8 cellular contexts compared by ENCODE assay signal in genomic region chr11:13465909-13466371, GRCh38. TPM values are rescaled to one million over a fixed set of nuclear protein-coding genes. Genes with fewer than 3 reads are reported as not detected.
DNase-seq lines count a peak whose midpoint lies in the region; ATAC-seq, FAIRE-seq and TF ChIP-seq lines count a peak whose summit lies in the region.

No MANE protein-coding gene starts in this region.

- no peaks in the 10 kb centered on the region for H3K9me3 ChIP-seq in esophagus muscularis mucosa

- no peaks in the 10 kb centered on the region for H3K9me3 Mint-ChIP-seq in activated T-helper 17 cell treated with anti-CD3 and anti-CD28 coated beads, Interleukin-2, amount 50 U/mL, for 72 hours

- 9% methylated on average over 6 of the region's 6 CpGs for WGBS in esophagus muscularis mucosa

- intact Hi-C loops in esophagus muscularis mucosa (cut with DNase I) (loop anchor here (5.0 kb wide), 1 partner anchor 259 kb away; no protein-coding TSS in a partner anchor), posterior vena cava (cut with DNase I) (no loop called here)

- CTCF ChIA-PET in BJ (lab: Yijun Ruan, JAX), result interaction anchor here (0.9 to 2.0 kb wide), 8 partner anchors 8 to 114 kb away, joined by 3 to 10 read pairs (median 5); no protein-coding TSS in a partner anchor

- H3K27ac Mint-ChIP-seq in activated T-helper 17 cell treated with anti-CD3 and anti-CD28 coated beads, Interleukin-2, amount 50 U/mL, for 72 hours, result no peak overlapping the region

- TF ChIP-seq EP300 in esophagus muscularis mucosa (IDR thresholded peaks at IDR 0.05), result no peak

- H3K36me3 Mint-ChIP-seq in activated T-helper 17 cell treated with anti-CD3 and anti-CD28 coated beads, Interleukin-2, amount 50 U/mL, for 72 hours (ENCODE audit: low read depth), result no peaks in the 10 kb centered on the region

- peaks cover 18 to 29% (median 21%) of the 10 kb centered on the region in 4 donors for H3K4me1 ChIP-seq in esophagus muscularis mucosa

- peak; percentile 68 for FAIRE-seq in GM19239 (lab: Jason Lieb, UNC)

- H3K27me3 Mint-ChIP-seq in activated T-helper 17 cell treated with anti-CD3 and anti-CD28 coated beads, Interleukin-2, amount 50 U/mL, for 72 hours, result peaks cover 9% of the 10 kb centered on the region

- H3K27ac ChIP-seq in esophagus muscularis mucosa (replicated peaks in 1 of 4), result no peak overlapping the region

- DNase-seq in BJ (ENCODE audit: low read depth), result no peak
- DNase-seq in GM19239 (ENCODE audit: insufficient read length, low spot score), result no peak
- peak; percentile 78 for DNase-seq in OCI-M1 (lab: John Stamatoyannopoulos, UW)
- DNase-seq in esophagus muscularis mucosa (ENCODE audit: extremely low spot score), result no peak
- peak; percentile 44 for DNase-seq in retina
- DNase-seq in posterior vena cava (ENCODE audit: low spot score), result no peak
- no peak for DNase-seq in T1000 (lab: John Stamatoyannopoulos, UW)

- no peaks in the 10 kb centered on the region for H3K36me3 ChIP-seq in BJ (ENCODE audit: control insufficient read depth, insufficient read depth, low read length)
- H3K36me3 ChIP-seq in esophagus muscularis mucosa, result no peaks in the 10 kb centered on the region

- TF ChIP-seq CTCF in BJ (IDR thresholded peaks at IDR 0.05; ENCODE audit: insufficient read depth, low read depth, low read length) (peak; percentile 62), esophagus muscularis mucosa (IDR thresholded peaks at IDR 0.05) (peak; percentile 53 to 67 (median 57))

- no peak for ATAC-seq in activated T-helper 17 cell treated with anti-CD3 and anti-CD28 coated beads, Interleukin-2, amount 50 U/mL, for 72 hours (replicated peaks)

- POLR2A ChIA-PET in BJ (lab: Charles Lee), result no interaction called here

- no peak for TF ChIP-seq POLR2A in esophagus muscularis mucosa (IDR thresholded peaks at IDR 0.05; ENCODE audit: low read depth)

- H3K27me3 ChIP-seq in BJ (ENCODE audit: control insufficient read depth, insufficient read depth, low read length) (peaks cover 9% of the 10 kb centered on the region; the same call in 1 of the 2 replicates), esophagus muscularis mucosa (peaks cover 0 to 6% (median 0%) of the 10 kb centered on the region in 4 donors)

- H3K4me3 ChIP-seq in BJ (ENCODE audit: low read depth, low read length) (no peak overlapping the region), esophagus muscularis mucosa (no peak overlapping the region)

- no peak overlapping the region for H3K4me3 Mint-ChIP-seq in activated T-helper 17 cell treated with anti-CD3 and anti-CD28 coated beads, Interleukin-2, amount 50 U/mL, for 72 hours

- peaks cover 12% of the 10 kb centered on the region for H3K4me1 Mint-ChIP-seq in activated T-helper 17 cell treated with anti-CD3 and anti-CD28 coated beads, Interleukin-2, amount 50 U/mL, for 72 hours

RNA-seq across cellular contexts. Expression of gene BTBD10, which starts 2.9 kb away (rescaled TPM):
- 26.9 and 50.9 TPM in 2 replicates for polyA plus RNA-seq in BJ (2011; rRNA removed)
- polyA minus RNA-seq in BJ (2011; rRNA and poly(A)+ RNA removed), result 29.3 and 30.2 TPM in 2 replicates
- total RNA-seq in esophagus muscularis mucosa (10 to 100 TPM; 33.4 to 59.8 (median 48.7) TPM), posterior vena cava (10 to 100 TPM; 27.4 to 36.1 TPM)
- total RNA-seq in activated T-helper 17 cell treated with anti-CD3 and anti-CD28 coated beads, Interleukin-2, amount 50 U/mL, for 72 hours, result 10 to 100 TPM; 16.8 to 25.0 TPM

RNA-seq across cellular contexts. Expression of gene PTH, which starts 29.9 kb away (rescaled TPM):
- not detected in 2 replicates for polyA plus RNA-seq in BJ (2011; rRNA removed)
- not detected in 2 replicates for polyA minus RNA-seq in BJ (2011; rRNA and poly(A)+ RNA removed)
- not detected for total RNA-seq in esophagus muscularis mucosa
- total RNA-seq in activated T-helper 17 cell treated with anti-CD3 and anti-CD28 coated beads, Interleukin-2, amount 50 U/mL, for 72 hours, result not detected
- total RNA-seq in posterior vena cava, result not detected

Comparison
In these comparisons a context has a peak if more than half of its experiments do, and no peak if none do; other contexts are left out.
1. DNase-seq: peak in OCI-M1 (single experiment) and retina (single experiment); none in BJ (single experiment), GM19239 (single experiment), esophagus muscularis mucosa (single experiment), posterior vena cava (single experiment) and T1000 (single experiment).